20 cellular contexts compared by ENCODE assay signal in genomic region chr2:156532989-156533388, GRCh38.
A peak's percentile ranks its signal among the peaks of the same experiment; 100 is the strongest.
DNase-seq lines count a peak whose midpoint lies in the region; ATAC-seq, FAIRE-seq and TF ChIP-seq lines count a peak whose summit lies in the region.
"Had no signal": no experiment of that assay in that cellular context is flagged by ENCODE, and none has a peak within 500 bp of the region (broad histone marks: within the 10 kb centered on the region; RNA-seq: fewer than 3 reads in every experiment).

No MANE protein-coding gene starts in this region.

- intact Hi-C loops in CD8-positive, alpha-beta T cell (cut with DNase I, micrococcal nuclease): no loop called here

- H3K36me3 Mint-ChIP-seq in CD8-positive, alpha-beta T cell: peaks cover 3% of the 10 kb centered on the region

- H3K4me3 Mint-ChIP-seq in CD8-positive, alpha-beta T cell: no peak overlapping the region
- H3K4me3 Mint-ChIP-seq: activated CD4-positive, alpha-beta T cell treated with anti-CD3 and anti-CD28 coated beads for 36 hours; activated T-helper 1 cell treated with anti-CD3 and anti-CD28 coated beads, Interleukin-12 subunit alpha, Interleukin-12 subunit beta, Interleukin-2, Interleukin-4 antibody, amounts not matched to agents 30 ng/mL and 10 ng/mL and 1 ng/mL, durations not matched to agents 14 hours and 24 hours and 36 hours; dendritic cell treated with granulocyte-macrophage colony-stimulating factor and Interleukin-4, amounts not matched to agents 40 ng/mL and 50 ng/mL, for 4 days; naive thymus-derived CD4-positive, alpha-beta T cell; type B pancreatic cell had no signal

- no peak for TF ChIP-seq POLR2A in GM12892 (IDR thresholded peaks at IDR 0.05; ENCODE audit: low read depth, low read length)

- H3K27ac Mint-ChIP-seq in CD8-positive, alpha-beta T cell: no peak overlapping the region
- H3K27ac Mint-ChIP-seq: activated CD4-positive, alpha-beta T cell treated with anti-CD3 and anti-CD28 coated beads for 36 hours; activated T-helper 1 cell treated with anti-CD3 and anti-CD28 coated beads, Interleukin-12 subunit alpha, Interleukin-12 subunit beta, Interleukin-2, Interleukin-4 antibody, amounts not matched to agents 30 ng/mL and 10 ng/mL and 1 ng/mL, durations not matched to agents 14 hours and 24 hours and 36 hours; dendritic cell treated with granulocyte-macrophage colony-stimulating factor and Interleukin-4, amounts not matched to agents 40 ng/mL and 50 ng/mL, for 4 days; type B pancreatic cell had no signal

- no peak overlapping the region for H3K27ac ChIP-seq in CD8-positive, alpha-beta T cell (ENCODE audit: low read depth, low read length)
- H3K27ac ChIP-seq: hepatocyte, psoas muscle had no signal

- POLR2A ChIA-PET in CD8-positive, alpha-beta T cell (lab: Charles Lee): no interaction called here

- no peaks in the 10 kb centered on the region for H3K4me1 ChIP-seq in CD8-positive, alpha-beta T cell (ENCODE audit: insufficient read depth, low read length)

- DNase-seq in GM12892 (ENCODE audit: insufficient read length) (no peak), cerebellar cortex (ENCODE audit: low spot score) (no peak), RPMI8226 (no peak), NCI-H2107 treated with DMSO at 0.1 percent for 48 hours (lab: John Stamatoyannopoulos, UW; ENCODE audit: unreplicated experiment) (no peak)
- no peak for DNase-seq in CD8-positive, alpha-beta T cell
- DNase-seq: activated CD4-positive, alpha-beta T cell treated with anti-CD3 and anti-CD28 coated beads for 36 hours; anterior cingulate cortex; COR-L47; naive thymus-derived CD4-positive, alpha-beta T cell; NCI-H1417 treated with DMSO at 0.1 percent for 48 hours; NCI-H510A treated with DMSO at 0.1 percent for 48 hours; psoas muscle had no signal

- H3K4me3 ChIP-seq in CD8-positive, alpha-beta T cell (ENCODE audit: low read depth, low read length): no peak overlapping the region
- H3K4me3 ChIP-seq: hepatocyte, psoas muscle had no signal

- no peaks in the 10 kb centered on the region for H3K36me3 ChIP-seq in CD8-positive, alpha-beta T cell (ENCODE audit: insufficient read depth, low read length)

- TF ChIP-seq CTCF in CD8-positive, alpha-beta T cell (IDR thresholded peaks at IDR 0.05): no peak

- no peaks in the 10 kb centered on the region for H3K9me3 ChIP-seq in CD8-positive, alpha-beta T cell (ENCODE audit: low read length)
- H3K9me3 ChIP-seq: psoas muscle had no signal

- H3K27me3 Mint-ChIP-seq in CD8-positive, alpha-beta T cell (ENCODE audit: low read depth): no peaks in the 10 kb centered on the region
- H3K27me3 Mint-ChIP-seq: activated CD4-positive, alpha-beta T cell treated with anti-CD3 and anti-CD28 coated beads for 36 hours; dendritic cell treated with granulocyte-macrophage colony-stimulating factor and Interleukin-4, amounts not matched to agents 40 ng/mL and 50 ng/mL, for 4 days; naive thymus-derived CD4-positive, alpha-beta T cell; type B pancreatic cell had no signal

- H3K4me1 Mint-ChIP-seq in CD8-positive, alpha-beta T cell (ENCODE audit: low read depth): no peaks in the 10 kb centered on the region

- H3K9me3 Mint-ChIP-seq in CD8-positive, alpha-beta T cell: no peaks in the 10 kb centered on the region
- H3K9me3 Mint-ChIP-seq: activated T-helper 1 cell treated with anti-CD3 and anti-CD28 coated beads, Interleukin-12 subunit alpha, Interleukin-12 subunit beta, Interleukin-2, Interleukin-4 antibody, amounts not matched to agents 30 ng/mL and 10 ng/mL and 1 ng/mL, durations not matched to agents 14 hours and 24 hours and 36 hours; dendritic cell treated with granulocyte-macrophage colony-stimulating factor and Interleukin-4, amounts not matched to agents 40 ng/mL and 50 ng/mL, for 4 days; naive thymus-derived CD4-positive, alpha-beta T cell; type B pancreatic cell had no signal

- CTCF ChIA-PET in CD8-positive, alpha-beta T cell (lab: Charles Lee): no interaction called here

- FAIRE-seq in GM12892 (lab: Jason Lieb, UNC): peak; percentile 73
- FAIRE-seq: RCC 7860 had no signal

- no peaks in the 10 kb centered on the region for H3K27me3 ChIP-seq in CD8-positive, alpha-beta T cell (ENCODE audit: insufficient read depth, low read length)
- H3K27me3 ChIP-seq: hepatocyte had no signal

- ATAC-seq in GM19397 (IDR thresholded peaks at IDR 0.05; ENCODE audit: unreplicated experiment): peak; percentile 48
- peak; percentile 62 for ATAC-seq in HG02759 (IDR thresholded peaks at IDR 0.05; ENCODE audit: unreplicated experiment)
- ATAC-seq in HG03378 (IDR thresholded peaks at IDR 0.05; ENCODE audit: unreplicated experiment): peak; percentile 52
- no peak for ATAC-seq in CD8-positive, alpha-beta T cell
- ATAC-seq: activated CD4-positive, alpha-beta T cell treated with anti-CD3 and anti-CD28 coated beads for 36 hours; naive thymus-derived CD4-positive, alpha-beta T cell; psoas muscle had no signal
